13 cellular contexts compared by ENCODE assay signal in the genomic region with DNA sequence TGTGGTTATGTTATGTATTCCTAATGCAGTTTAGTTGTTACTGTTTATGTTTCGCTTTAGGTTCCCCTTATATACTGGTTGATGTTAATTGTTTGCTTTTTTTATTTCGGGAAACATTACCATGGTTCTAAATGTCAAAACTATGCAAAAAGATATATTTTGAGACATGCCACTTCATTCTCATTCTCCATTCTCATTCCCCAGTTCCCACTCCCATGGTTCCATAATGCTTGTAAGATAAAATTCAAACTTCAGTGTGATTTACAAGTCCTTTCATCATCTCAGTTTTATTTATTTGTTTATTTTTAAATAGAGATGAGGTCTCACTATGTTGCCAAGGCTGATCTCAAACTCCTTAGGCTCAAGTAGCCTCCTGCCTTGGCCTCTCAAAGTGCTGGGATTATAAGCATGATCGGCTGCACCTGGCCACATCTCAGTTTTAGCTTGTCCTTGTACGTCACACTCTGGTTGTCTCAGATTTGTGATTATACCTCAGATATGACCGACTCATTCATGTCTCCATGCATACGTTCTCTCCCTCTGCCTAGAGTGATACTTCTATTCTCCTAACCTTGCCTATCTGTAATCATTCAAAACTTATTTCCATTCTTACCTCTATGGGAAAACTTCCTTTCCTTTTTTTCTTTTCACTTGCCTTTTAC.
DNase-seq lines count a peak whose midpoint lies in the region; ATAC-seq and TF ChIP-seq lines count a peak whose summit lies in the region.
"Had no signal": no experiment of that assay in that cellular context is flagged by ENCODE, and none has a peak within 500 bp of the region (broad histone marks: within the 10 kb centered on the region; RNA-seq: fewer than 3 reads in every experiment).

No MANE protein-coding gene starts in this region.

- H3K4me1 Mint-ChIP-seq in activated CD4-positive, alpha-beta memory T cell treated with anti-CD3 and anti-CD28 coated beads, Interleukin-2, amount 10 ng/mL, durations not matched to agents 7 days and 5 days = peaks cover 15% of the 10 kb centered on the region

- H3K4me3 ChIP-seq in gastroesophageal sphincter = no peak overlapping the region

- CTCF ChIA-PET in activated CD4-positive, alpha-beta memory T cell treated with anti-CD3 and anti-CD28 coated beads, Interleukin-2, amount 10 ng/mL, durations not matched to agents 7 days and 5 days (lab: Charles Lee) = no interaction called here

- no peak overlapping the region for H3K4me3 Mint-ChIP-seq in activated CD4-positive, alpha-beta memory T cell treated with anti-CD3 and anti-CD28 coated beads, Interleukin-2, amount 10 ng/mL, durations not matched to agents 7 days and 5 days
- H3K4me3 Mint-ChIP-seq: activated naive CD8-positive, alpha-beta T cell treated with anti-CD3 and anti-CD28 coated beads, Interleukin-2, amount 10 ng/mL, durations not matched to agents 7 days and 5 days had no signal

- 90 to 97% methylated on average over 5 to 6 of the region's 6 CpGs for WGBS in gastroesophageal sphincter (ENCODE audit: low coverage in 1 of 2), 2 donors

- H3K27ac Mint-ChIP-seq in activated CD4-positive, alpha-beta memory T cell treated with anti-CD3 and anti-CD28 coated beads, Interleukin-2, amount 10 ng/mL, durations not matched to agents 7 days and 5 days = no peak overlapping the region
- H3K27ac Mint-ChIP-seq: activated naive CD8-positive, alpha-beta T cell treated with anti-CD3 and anti-CD28 coated beads, Interleukin-2, amount 10 ng/mL, durations not matched to agents 7 days and 5 days had no signal

- POLR2A ChIA-PET in activated CD4-positive, alpha-beta memory T cell treated with anti-CD3 and anti-CD28 coated beads, Interleukin-2, amount 10 ng/mL, durations not matched to agents 7 days and 5 days (lab: Charles Lee) = no interaction called here

- H3K36me3 ChIP-seq in gastroesophageal sphincter = no peaks in the 10 kb centered on the region
- H3K36me3 ChIP-seq: BE2C had no signal

- no peaks in the 10 kb centered on the region for H3K27me3 ChIP-seq in gastroesophageal sphincter
- H3K27me3 ChIP-seq: BE2C, neutrophil had no signal

- no peaks in the 10 kb centered on the region for H3K9me3 Mint-ChIP-seq in activated CD4-positive, alpha-beta memory T cell treated with anti-CD3 and anti-CD28 coated beads, Interleukin-2, amount 10 ng/mL, durations not matched to agents 7 days and 5 days
- H3K9me3 Mint-ChIP-seq: activated naive CD8-positive, alpha-beta T cell treated with anti-CD3 and anti-CD28 coated beads, Interleukin-2, amount 10 ng/mL, durations not matched to agents 7 days and 5 days had no signal

- DNase-seq in DMS79 treated with DMSO at 0.1 percent for 48 hours (lab: John Stamatoyannopoulos, UW) (peak; percentile 92), NCI-H2107 treated with DMSO at 0.1 percent for 48 hours (lab: John Stamatoyannopoulos, UW; ENCODE audit: unreplicated experiment) (no peak)
- no peak for DNase-seq in activated CD4-positive, alpha-beta memory T cell treated with anti-CD3 and anti-CD28 coated beads, Interleukin-2, amount 10 ng/mL, durations not matched to agents 7 days and 5 days
- DNase-seq: activated naive CD8-positive, alpha-beta T cell treated with anti-CD3 and anti-CD28 coated beads, Interleukin-2, amount 10 ng/mL, durations not matched to agents 7 days and 5 days; BE2C; NCI-H2227 treated with DMSO at 0.1 percent for 48 hours; SIG-M5 had no signal

- H3K4me1 ChIP-seq in gastroesophageal sphincter = peaks cover 0 to 2% (median 0%) of the 10 kb centered on the region in 3 donors

- TF ChIP-seq POLR2A in gastroesophageal sphincter (IDR thresholded peaks at IDR 0.05) = no peak

- no peak overlapping the region for H3K27ac ChIP-seq in gastroesophageal sphincter
- H3K27ac ChIP-seq: neutrophil had no signal

- H3K9me3 ChIP-seq in gastroesophageal sphincter = no peaks in the 10 kb centered on the region
- H3K9me3 ChIP-seq: BE2C, neutrophil had no signal

- TF ChIP-seq CTCF in gastroesophageal sphincter (IDR thresholded peaks at IDR 0.05) = no peak

- ATAC-seq in GM18907 (IDR thresholded peaks at IDR 0.05; ENCODE audit: unreplicated experiment) = peak; percentile 61
- ATAC-seq in HG02678 (IDR thresholded peaks at IDR 0.05; ENCODE audit: unreplicated experiment) = peak; percentile 61
- peak; percentile 26 for ATAC-seq in HG03575 (IDR thresholded peaks at IDR 0.05; ENCODE audit: extremely low read depth, insufficient number of reproducible peaks, low FRiP score, unreplicated experiment)
- no peak for ATAC-seq in gastroesophageal sphincter
- no peak for ATAC-seq in GM18519 (IDR thresholded peaks at IDR 0.05; ENCODE audit: low FRiP score, unreplicated experiment)

- no peak for TF ChIP-seq EP300 in gastroesophageal sphincter (IDR thresholded peaks at IDR 0.05)

- H3K36me3 Mint-ChIP-seq in activated CD4-positive, alpha-beta memory T cell treated with anti-CD3 and anti-CD28 coated beads, Interleukin-2, amount 10 ng/mL, durations not matched to agents 7 days and 5 days (ENCODE audit: low read depth) = peaks cover 5% of the 10 kb centered on the region

- no peaks in the 10 kb centered on the region for H3K27me3 Mint-ChIP-seq in activated CD4-positive, alpha-beta memory T cell treated with anti-CD3 and anti-CD28 coated beads, Interleukin-2, amount 10 ng/mL, durations not matched to agents 7 days and 5 days
- H3K27me3 Mint-ChIP-seq: activated naive CD8-positive, alpha-beta T cell treated with anti-CD3 and anti-CD28 coated beads, Interleukin-2, amount 10 ng/mL, durations not matched to agents 7 days and 5 days had no signal

Comparison
In these comparisons a context has a peak if more than half of its experiments do, and no peak if none do; other contexts are left out.
1. ATAC-seq: peak in GM18907 (single experiment), HG02678 (single experiment) and HG03575 (single experiment); none in gastroesophageal sphincter (single experiment) and GM18519 (single experiment).